8 cellular contexts compared by ENCODE assay signal in genomic region chr3:56980798-56981390, GRCh38.
DNase-seq lines count a peak whose midpoint lies in the region; ATAC-seq lines count a peak whose summit lies in the region.

No MANE protein-coding gene starts in this region.

- peak; percentile 85 for ATAC-seq in Right ventricle myocardium inferior
- ATAC-seq in GM18498 (IDR thresholded peaks at IDR 0.05; ENCODE audit: unreplicated experiment), result no peak

- intact Hi-C loops in Right ventricle myocardium inferior (cut with DNase I), result no loop called here

- DNase-seq in activated CD4-positive, alpha-beta T cell treated with anti-CD3 and anti-CD28 coated beads for 24 hours (ENCODE audit: low read depth in 2 of 2), result peak; percentile 32 to 43
- no peak for DNase-seq in activated CD4-positive, alpha-beta T cell treated with anti-CD3 and anti-CD28 coated beads for 1 hour
- DNase-seq in activated CD8-positive, alpha-beta memory T cell treated with anti-CD3 and anti-CD28 coated beads for 24 hours, result peak; percentile 71
- DNase-seq in Right ventricle myocardium inferior (ENCODE audit: missing footprints), result peak; percentile 75
- DNase-seq in stimulated activated CD4-positive, alpha-beta T cell treated with anti-CD3 and anti-CD28 coated beads, TNF-alpha, amount 100 ng/mL, for 24 hours (ENCODE audit: low read depth in 3 of 3), result peak in 2 of 3 experiments; percentile 30 to 60
- no peak for DNase-seq in NCI-H524 treated with DMSO at 0.1 percent for 48 hours (lab: John Stamatoyannopoulos, UW)
- no peak for DNase-seq in medulla oblongata (ENCODE audit: extremely low spot score)

Comparison
In these comparisons a context has a peak if more than half of its experiments do, and no peak if none do; other contexts are left out.
1. DNase-seq: peak in activated CD4-positive, alpha-beta T cell treated with anti-CD3 and anti-CD28 coated beads for 24 hours (2 of 2), activated CD8-positive, alpha-beta memory T cell treated with anti-CD3 and anti-CD28 coated beads for 24 hours (single experiment), Right ventricle myocardium inferior (single experiment) and stimulated activated CD4-positive, alpha-beta T cell treated with anti-CD3 and anti-CD28 coated beads, TNF-alpha, amount 100 ng/mL, for 24 hours (2 of 3); none in activated CD4-positive, alpha-beta T cell treated with anti-CD3 and anti-CD28 coated beads for 1 hour (single experiment), NCI-H524 treated with DMSO at 0.1 percent for 48 hours (single experiment) and medulla oblongata (single experiment).